ENCODE assay signal across 8 cellular contexts in the genomic region with DNA sequence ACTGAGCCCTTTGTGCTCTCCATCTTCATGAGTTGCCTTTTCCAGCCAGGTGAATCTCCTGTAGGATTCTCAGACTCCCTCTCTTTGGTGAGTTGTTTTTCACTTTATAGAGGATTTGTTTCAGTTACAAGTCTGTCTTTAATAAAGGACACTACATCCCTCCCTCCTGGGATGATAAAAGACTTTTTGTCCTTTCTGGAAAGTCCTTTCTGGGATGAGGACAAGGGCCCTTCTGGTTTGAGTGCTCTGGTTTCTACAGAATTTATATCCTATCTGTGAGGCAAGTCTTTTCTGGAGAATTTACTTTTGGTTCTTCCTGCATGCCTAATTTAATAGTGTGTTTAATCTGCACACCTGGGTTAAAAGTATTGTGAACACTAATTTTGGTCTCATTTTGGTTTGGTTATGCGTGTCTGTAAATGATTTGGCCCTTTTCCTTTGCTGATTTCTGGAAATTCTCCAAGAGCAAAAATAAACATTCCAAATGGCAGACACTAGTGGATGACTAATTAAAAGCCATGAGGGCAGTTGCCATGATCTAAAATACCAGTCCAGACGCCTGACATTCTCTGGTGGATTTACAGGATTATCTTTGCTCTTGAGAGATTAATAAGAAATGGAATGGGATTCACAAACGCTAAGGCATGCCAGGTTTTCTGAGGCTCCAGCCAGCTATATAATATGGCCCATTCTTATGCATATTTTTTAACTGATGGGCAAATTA.
A peak's percentile ranks its signal among the peaks of the same experiment; 100 is the strongest.
DNase-seq lines count a peak whose midpoint lies in the region; ATAC-seq and TF ChIP-seq lines count a peak whose summit lies in the region.

No MANE protein-coding gene starts in this region.

- H3K9ac ChIP-seq in HUES6 (ENCODE audit: low read length) = no peak overlapping the region

- no peak overlapping the region for H3K4me3 ChIP-seq in AG04449 (ENCODE audit: low read depth, low read length)
- H3K4me3 ChIP-seq in HUES6 (ENCODE audit: low read depth, low read length) = no peak overlapping the region

- POLR2A ChIA-PET in AG04449 (lab: Yijun Ruan, JAX) = interaction anchor here (0.7 kb wide), 1 partner anchor 208 kb away, joined by 3 read pairs; a partner anchor contains a TSS

- no peaks in the 10 kb centered on the region for H3K9me3 ChIP-seq in HUES6 (ENCODE audit: control insufficient read depth, insufficient read depth, low read depth, low read length)

- no peaks in the 10 kb centered on the region for H3K36me3 ChIP-seq in HUES6 (ENCODE audit: control insufficient read depth, insufficient read depth, low read length)

- DNase-seq in AG04449 (ENCODE audit: low read depth, low spot score) (peak; percentile 88), amniotic stem cell (lab: John Stamatoyannopoulos, UW) (peak; percentile 38), iris pigment epithelial cell (ENCODE audit: low read depth) (peak; percentile 79), KG1 (lab: John Stamatoyannopoulos, UW) (no peak), GM20000 (ENCODE audit: low spot score) (no peak), 8988T (no peak)

- TF ChIP-seq CTCF in AG04449 (IDR thresholded peaks at IDR 0.05; ENCODE audit: insufficient read depth, low read length, missing control alignments) = no peak
- TF ChIP-seq CTCF in GM20000 (IDR thresholded peaks at IDR 0.05; ENCODE audit: extremely low read depth, missing control alignments) = no peak

- CTCF ChIA-PET in AG04449 (lab: Yijun Ruan, JAX) = interaction anchor here (0.8 to 1.4 kb wide), 2 partner anchors 43 to 47 kb away, joined by 3 to 4 read pairs; no protein-coding TSS in a partner anchor

- H3K4me1 ChIP-seq in HUES6 (ENCODE audit: control insufficient read depth, insufficient read depth, low read length) = peaks cover 19% of the 10 kb centered on the region

- ATAC-seq in GM19324 (IDR thresholded peaks at IDR 0.05; ENCODE audit: low FRiP score, unreplicated experiment) = no peak

- no peaks in the 10 kb centered on the region for H3K27me3 ChIP-seq in HUES6 (ENCODE audit: control insufficient read depth, insufficient read depth, low read length)

- peak overlapping the region; percentile 78 for H3K27ac ChIP-seq in HUES6 (ENCODE audit: low read depth, low read length)

Comparison
In these comparisons a context has a peak if more than half of its experiments do, and no peak if none do; other contexts are left out.
1. DNase-seq: peak in AG04449 (single experiment), amniotic stem cell (single experiment) and iris pigment epithelial cell (single experiment); none in KG1 (single experiment), GM20000 (single experiment) and 8988T (single experiment).